In genomic region chr10:89357096-89357495, GRCh38 we compare ENCODE assay signal across 31 cellular contexts. TPM values are rescaled to one million over a fixed set of nuclear protein-coding genes. Genes with fewer than 3 reads are reported as not detected.
"Had no signal": no experiment of that assay in that cellular context is flagged by ENCODE, and none has a peak within 500 bp of the region (broad histone marks: within the 10 kb centered on the region; RNA-seq: fewer than 3 reads in every experiment).

No MANE protein-coding gene starts in this region.

- H3K9me3 Mint-ChIP-seq: stimulated activated naive CD8-positive, alpha-beta T cell treated with anti-CD3 and anti-CD28 coated beads, Interleukin-15, Interleukin-2, amounts not matched to agents 100 ng/mL and 50 ng/mL, for 24 hours had no signal

- ATAC-seq: esophagus mucosa; gastrocnemius medialis; left cardiac atrium; left lung; naive thymus-derived CD4-positive, alpha-beta T cell; right cardiac atrium; stimulated activated naive B cell treated with anti-CD40 and anti-IgM and Interleukin-4, amounts not matched to agents 10 μg/mL and 1 μg/mL and 100 μg/mL, for 72 hours; upper lobe of right lung had no signal

- H3K4me3 ChIP-seq: dorsolateral prefrontal cortex, gastrocnemius medialis, left lung, prostate gland, skin epidermis, thoracic aorta, transverse colon, upper lobe of right lung, uterus had no signal

- H3K9me3 ChIP-seq: gastrocnemius medialis, left lung, prostate gland, thoracic aorta, transverse colon, upper lobe of right lung, uterus had no signal

- H3K27me3 ChIP-seq: dorsolateral prefrontal cortex, gastrocnemius medialis, left lung, transverse colon, upper lobe of right lung, uterus had no signal

- H3K36me3 ChIP-seq: gastrocnemius medialis, left lung, prostate gland, thoracic aorta, transverse colon, upper lobe of right lung, uterus had no signal

- H3K4me1 ChIP-seq: left lung, parathyroid adenoma, prostate gland, upper lobe of right lung had no signal

- H3K27ac Mint-ChIP-seq: nephron progenitor cell; stimulated activated naive B cell treated with anti-CD40 and anti-IgM and Interleukin-4, amounts not matched to agents 10 μg/mL and 1 μg/mL and 100 μg/mL, for 72 hours; stimulated activated naive CD8-positive, alpha-beta T cell treated with anti-CD3 and anti-CD28 coated beads, Interleukin-15, Interleukin-2, amounts not matched to agents 100 ng/mL and 50 ng/mL, for 24 hours had no signal

- H3K4me3 Mint-ChIP-seq: naive thymus-derived CD4-positive, alpha-beta T cell; nephron progenitor cell; stimulated activated naive B cell treated with anti-CD40 and anti-IgM and Interleukin-4, amounts not matched to agents 10 μg/mL and 1 μg/mL and 100 μg/mL, for 72 hours; stimulated activated naive CD8-positive, alpha-beta T cell treated with anti-CD3 and anti-CD28 coated beads, Interleukin-15, Interleukin-2, amounts not matched to agents 100 ng/mL and 50 ng/mL, for 24 hours had no signal

- H3K27ac ChIP-seq: dorsolateral prefrontal cortex, epithelial cell of prostate, gastrocnemius medialis, left lung, parathyroid adenoma, prostate gland, skin epidermis, thoracic aorta, transverse colon, upper lobe of right lung, uterus had no signal

- DNase-seq: cerebellar nuclear complex; dorsolateral prefrontal cortex; effector CD4-positive, alpha-beta T cell; gastrocnemius medialis; head of caudate nucleus; left cardiac atrium; left lung; mesenchymal stem cell; midbrain; naive thymus-derived CD4-positive, alpha-beta T cell; nephron progenitor cell; occipital lobe; right cardiac atrium; stimulated activated CD4-positive, alpha-beta T cell treated with anti-CD3 and anti-CD28 coated beads, Interleukin-15, amount 100 ng/mL, for 24 hours; stimulated activated CD4-positive, alpha-beta T cell treated with anti-CD3 and anti-CD28 coated beads, Interleukin-2, amount 100 ng/mL, for 48 hours; stimulated activated naive B cell treated with anti-CD40 and anti-IgM and Interleukin-4, amounts not matched to agents 10 μg/mL and 1 μg/mL and 100 μg/mL, for 72 hours; transverse colon; upper lobe of right lung; uterus had no signal

RNA-seq across cellular contexts. Expression of gene IFIT1B, which starts 20.8 kb away (rescaled TPM):
- total RNA-seq: esophagus mucosa; gastrocnemius medialis; glomerular endothelial cell; left cardiac atrium; left lung; lower leg skin; lung microvascular endothelial cell; mucosa of gallbladder; naive thymus-derived CD4-positive, alpha-beta T cell; prostate gland; right cardiac atrium; thoracic aorta; transverse colon; upper lobe of right lung had no signal
- polyA plus RNA-seq: keratinocyte, right cardiac atrium had no signal
